In the genomic region with DNA sequence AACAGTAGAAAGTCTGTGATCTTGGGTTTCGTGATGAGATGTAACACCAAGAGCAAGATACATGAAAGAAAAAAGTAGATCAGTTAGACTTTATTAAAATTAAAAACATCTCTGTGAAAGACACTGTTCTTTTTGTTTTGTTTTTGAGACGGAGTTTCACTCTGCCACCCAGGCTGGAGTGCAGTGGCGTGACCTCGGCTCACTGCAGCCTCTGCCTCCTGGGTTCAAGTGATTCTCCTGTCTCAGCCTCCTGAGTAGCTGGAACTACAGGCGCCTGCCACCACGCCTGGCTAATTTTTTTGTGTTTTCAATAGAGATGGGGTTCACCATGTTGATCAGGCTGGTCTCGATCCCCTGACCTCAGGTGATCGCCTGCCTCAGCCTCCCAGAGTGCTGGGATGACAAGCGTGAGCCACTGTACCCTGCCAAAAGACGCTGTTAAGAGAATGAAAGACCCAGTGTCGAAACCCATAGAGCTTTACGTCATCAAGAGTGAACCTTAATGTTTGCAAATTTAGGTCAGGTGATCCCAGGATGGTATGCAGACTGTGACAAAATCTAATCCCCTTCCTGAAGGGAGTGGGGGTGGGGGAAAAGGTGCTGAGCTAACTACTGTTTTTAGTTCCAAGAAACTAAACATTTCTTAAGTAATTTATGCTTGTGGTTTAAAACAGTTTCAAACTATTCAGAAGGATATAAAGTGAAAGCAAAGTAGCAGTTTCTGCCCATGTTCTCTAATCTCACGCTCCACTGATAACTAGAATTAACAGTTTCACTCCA, we compare ENCODE assay signal across 8 cellular contexts. TPM values are rescaled to one million over a fixed set of nuclear protein-coding genes. Genes with fewer than 3 reads are reported as not detected.
DNase-seq lines count a peak whose midpoint lies in the region; ATAC-seq lines count a peak whose summit lies in the region.

No MANE protein-coding gene starts in this region.

- H3K27ac ChIP-seq in BLaER1 treated with 17β-estradiol and CSF1 and Interleukin-3, amounts not matched to agents 10 nM and 100 nM: peak overlapping the region; percentile 35 to 78 (median 68); a peak in 21 of 22 replicates

- H3K36me3 Mint-ChIP-seq in activated T-cell treated with anti-CD3 and anti-CD28 coated beads, Interleukin-2, amount 50 U/mL, for 72 hours (ENCODE audit: insufficient read depth in 2 of 2): peaks cover 4 to 15% of the 10 kb centered on the region in 2 donors

- H3K36me3 ChIP-seq in BLaER1 treated with 17β-estradiol and CSF1 and Interleukin-3, amounts not matched to agents 10 nM and 100 nM: peaks cover 0 to 61% (median 45%) of the 10 kb centered on the region in 11 experiments; a peak in 16 of 22 replicates

- H3K27me3 ChIP-seq in BLaER1 treated with 17β-estradiol and CSF1 and Interleukin-3, amounts not matched to agents 10 nM and 100 nM: peaks cover 0 to 45% (median 13%) of the 10 kb centered on the region in 11 experiments; a peak in 13 of 22 replicates

- peak overlapping the region; percentile 71 to 75 for H3K4me3 Mint-ChIP-seq in activated T-cell treated with anti-CD3 and anti-CD28 coated beads, Interleukin-2, amount 50 U/mL, for 72 hours

- H3K4me3 ChIP-seq in BLaER1 treated with 17β-estradiol and CSF1 and Interleukin-3, amounts not matched to agents 10 nM and 100 nM: peak overlapping the region in 8 of 10 experiments; percentile 9 to 46 (median 30); a peak in 10 of 20 replicates

- H3K27ac Mint-ChIP-seq in activated T-cell treated with anti-CD3 and anti-CD28 coated beads, Interleukin-2, amount 50 U/mL, for 72 hours: peak overlapping the region; percentile 85

- H3K4me1 ChIP-seq in BLaER1 treated with 17β-estradiol and CSF1 and Interleukin-3, amounts not matched to agents 10 nM and 100 nM: peaks cover 20 to 45% (median 34%) of the 10 kb centered on the region in 10 experiments

- H3K27me3 Mint-ChIP-seq in activated T-cell treated with anti-CD3 and anti-CD28 coated beads, Interleukin-2, amount 50 U/mL, for 72 hours (ENCODE audit: low read depth): peaks cover 9% of the 10 kb centered on the region

- H3K4me1 Mint-ChIP-seq in activated T-cell treated with anti-CD3 and anti-CD28 coated beads, Interleukin-2, amount 50 U/mL, for 72 hours (ENCODE audit: low read depth): peaks cover 37% of the 10 kb centered on the region

- peak; percentile 91 for ATAC-seq in GM19455 (IDR thresholded peaks at IDR 0.05; ENCODE audit: unreplicated experiment)
- peak; percentile 95 for ATAC-seq in HG03439 (IDR thresholded peaks at IDR 0.05; ENCODE audit: unreplicated experiment)
- peak; percentile 87 to 96 for ATAC-seq in activated T-cell treated with anti-CD3 and anti-CD28 coated beads, Interleukin-2, amount 50 U/mL, for 72 hours (replicated peaks in 1 of 2)

- H3K9me3 ChIP-seq in BLaER1 treated with 17β-estradiol and CSF1 and Interleukin-3, amounts not matched to agents 10 nM and 100 nM (replicated peaks in 1 of 11): no peaks in the 10 kb centered on the region

- peak; percentile 39 to 49 for DNase-seq in activated T-cell treated with anti-CD3 and anti-CD28 coated beads, Interleukin-2, amount 50 U/mL, for 72 hours
- DNase-seq in renal cortical epithelial cell (ENCODE audit: low read depth): peak; percentile 75
- no peak for DNase-seq in NCI-H2171 treated with DMSO at 0.1 percent for 48 hours (lab: John Stamatoyannopoulos, UW)
- no peak for DNase-seq in COR-L47 (lab: John Stamatoyannopoulos, UW)
- no peak for DNase-seq in GDM1 (lab: John Stamatoyannopoulos, UW)

- H3K9ac ChIP-seq in BLaER1 treated with 17β-estradiol and CSF1 and Interleukin-3, amounts not matched to agents 10 nM and 100 nM: peak overlapping the region; percentile 40 to 64 (median 59); a peak in 21 of 22 replicates

- H4K20me1 ChIP-seq in BLaER1 treated with 17β-estradiol and CSF1 and Interleukin-3, amounts not matched to agents 10 nM and 100 nM: no peaks in the 10 kb centered on the region

- peak overlapping the region; percentile 57 to 81 (median 70) for H3K4me2 ChIP-seq in BLaER1 treated with 17β-estradiol and CSF1 and Interleukin-3, amounts not matched to agents 10 nM and 100 nM

- H3K9me3 Mint-ChIP-seq in activated T-cell treated with anti-CD3 and anti-CD28 coated beads, Interleukin-2, amount 50 U/mL, for 72 hours: no peaks in the 10 kb centered on the region

RNA-seq across cellular contexts. Expression of gene OFD1, which starts 8.0 kb away (rescaled TPM):
- total RNA-seq in activated T-cell treated with anti-CD3 and anti-CD28 coated beads, Interleukin-2, amount 50 U/mL, for 72 hours: 10 to 100 TPM; 63.7 to 66.7 TPM
- 17.5 and 27.3 TPM in 2 replicates for total RNA-seq in renal cortical epithelial cell

RNA-seq across cellular contexts. Expression of gene TRAPPC2, which starts 8.2 kb away (rescaled TPM):
- total RNA-seq in activated T-cell treated with anti-CD3 and anti-CD28 coated beads, Interleukin-2, amount 50 U/mL, for 72 hours: 10 to 100 TPM; 21.8 to 26.2 TPM
- total RNA-seq in renal cortical epithelial cell: 28.1 and 32.5 TPM in 2 replicates

RNA-seq across cellular contexts. Expression of gene RAB9A, which starts 53.7 kb away (rescaled TPM):
- 10 to 100 TPM; 56.0 to 71.6 TPM for total RNA-seq in activated T-cell treated with anti-CD3 and anti-CD28 coated beads, Interleukin-2, amount 50 U/mL, for 72 hours
- 50.4 and 94.3 TPM in 2 replicates for total RNA-seq in renal cortical epithelial cell

Comparison
In these comparisons a context has a peak if more than half of its experiments do, and no peak if none do; other contexts are left out.
1. DNase-seq: peak in activated T-cell treated with anti-CD3 and anti-CD28 coated beads, Interleukin-2, amount 50 U/mL, for 72 hours (2 of 2) and renal cortical epithelial cell (single experiment); none in NCI-H2171 treated with DMSO at 0.1 percent for 48 hours (single experiment), COR-L47 (single experiment) and GDM1 (single experiment).
2. Peak in every context shown above with its lines, with median percentiles within 50 percentile points of each other: ATAC-seq.